In the genomic region with DNA sequence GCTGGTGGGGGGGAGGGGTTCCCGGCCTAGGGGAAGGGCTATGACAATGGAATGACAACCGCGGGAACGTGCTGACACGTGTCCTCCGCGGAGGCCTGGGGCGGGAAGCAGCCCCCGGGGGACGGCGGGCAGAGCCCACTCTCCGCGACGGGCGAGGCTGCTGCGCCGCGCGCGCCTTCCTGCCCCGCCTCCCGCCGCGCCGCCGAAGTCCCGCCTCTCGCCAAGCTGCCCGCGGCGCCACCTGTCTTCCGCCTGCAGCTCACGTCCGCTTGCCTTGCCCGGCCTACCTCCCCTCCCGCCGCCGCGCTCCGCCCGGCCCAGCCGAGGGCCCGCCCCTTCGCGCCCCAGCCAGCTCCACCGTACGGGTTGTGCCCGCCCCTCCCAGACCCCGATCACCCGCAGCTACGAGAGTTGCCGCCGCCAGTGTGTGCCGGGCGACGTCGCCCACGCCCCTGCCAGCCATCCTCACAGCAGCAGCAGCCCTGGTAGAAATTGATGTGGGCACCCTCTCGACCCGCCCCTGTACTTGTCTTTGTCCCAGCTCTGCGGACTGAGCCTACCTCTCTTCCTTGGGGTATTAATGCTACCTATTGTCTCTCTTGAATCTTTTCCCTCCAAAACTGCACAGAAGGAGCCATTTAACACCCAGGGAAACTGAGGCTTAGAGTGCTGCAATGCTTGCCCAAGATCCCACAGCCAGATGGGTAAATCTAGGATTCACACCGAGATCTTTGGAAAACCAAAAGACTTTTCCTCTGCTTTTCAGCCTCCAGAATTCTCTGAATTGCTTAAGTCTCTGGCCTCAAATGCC, we compare ENCODE assay signal across 8 cellular contexts. TPM values are rescaled to one million over a fixed set of nuclear protein-coding genes. Genes with fewer than 3 reads are reported as not detected.
A peak's percentile ranks its signal among the peaks of the same experiment; 100 is the strongest.
DNase-seq lines count a peak whose midpoint lies in the region; ATAC-seq and TF ChIP-seq lines count a peak whose summit lies in the region.

Gene PARP16 (minus strand): TSS at position 180 of the 811 bp plus-strand sequence. CDS start 457 bp downstream, outside the sequence.

- H3K27me3 Mint-ChIP-seq in CD4-positive, CD25-positive, alpha-beta regulatory T cell: no peaks in the 10 kb centered on the region
- H3K27me3 Mint-ChIP-seq in dendritic cell treated with granulocyte-macrophage colony-stimulating factor and Interleukin-4, amounts not matched to agents 40 ng/mL and 50 ng/mL, for 4 days: no peaks in the 10 kb centered on the region

- peak; percentile 95 for ATAC-seq in CD4-positive, CD25-positive, alpha-beta regulatory T cell (ENCODE audit: low read depth in 2 of 2)
- peak; percentile 94 for ATAC-seq in GM19397 (IDR thresholded peaks at IDR 0.05; ENCODE audit: unreplicated experiment)
- ATAC-seq in HG03558 (IDR thresholded peaks at IDR 0.05; ENCODE audit: extremely low read depth, unreplicated experiment): peak; percentile 68

- peak within 1 kb of the TSS; percentile 78 for H3K27ac ChIP-seq in CD4-positive, CD25-positive, alpha-beta regulatory T cell (ENCODE audit: insufficient read depth, low read length, poor library complexity, severe bottlenecking)

- H3K4me1 Mint-ChIP-seq in CD4-positive, CD25-positive, alpha-beta regulatory T cell: peaks cover 15 to 50% (median 26%) of the 10 kb centered on the region in 4 donors
- peaks cover 29% of the 10 kb centered on the region for H3K4me1 Mint-ChIP-seq in dendritic cell treated with granulocyte-macrophage colony-stimulating factor and Interleukin-4, amounts not matched to agents 40 ng/mL and 50 ng/mL, for 4 days (ENCODE audit: low read depth)

- no peaks in the 10 kb centered on the region for H3K36me3 ChIP-seq in CD4-positive, CD25-positive, alpha-beta regulatory T cell (ENCODE audit: control insufficient read depth, insufficient read depth, low read length)

- peak within 1 kb of the TSS; percentile 81 to 94 (median 93) for H3K27ac Mint-ChIP-seq in CD4-positive, CD25-positive, alpha-beta regulatory T cell
- H3K27ac Mint-ChIP-seq in dendritic cell treated with granulocyte-macrophage colony-stimulating factor and Interleukin-4, amounts not matched to agents 40 ng/mL and 50 ng/mL, for 4 days: peak within 1 kb of the TSS; percentile 90

- peak within 1 kb of the TSS; percentile 80 for H3K4me3 ChIP-seq in CD4-positive, CD25-positive, alpha-beta regulatory T cell (ENCODE audit: low read depth, low read length)
- H3K4me3 ChIP-seq in lower leg skin (ENCODE audit: low read depth, poor library complexity, severe bottlenecking): peak within 1 kb of the TSS; percentile 75

- peaks cover 11% of the 10 kb centered on the region for H3K36me3 Mint-ChIP-seq in CD4-positive, CD25-positive, alpha-beta regulatory T cell
- H3K36me3 Mint-ChIP-seq in dendritic cell treated with granulocyte-macrophage colony-stimulating factor and Interleukin-4, amounts not matched to agents 40 ng/mL and 50 ng/mL, for 4 days (ENCODE audit: low read depth): peaks cover 21% of the 10 kb centered on the region

- no peaks in the 10 kb centered on the region for H3K27me3 ChIP-seq in CD4-positive, CD25-positive, alpha-beta regulatory T cell (ENCODE audit: control insufficient read depth, insufficient read depth, low read length)

- peaks cover 0 to 2% (median 0%) of the 10 kb centered on the region in 7 donors for H3K9me3 Mint-ChIP-seq in CD4-positive, CD25-positive, alpha-beta regulatory T cell
- no peaks in the 10 kb centered on the region for H3K9me3 Mint-ChIP-seq in dendritic cell treated with granulocyte-macrophage colony-stimulating factor and Interleukin-4, amounts not matched to agents 40 ng/mL and 50 ng/mL, for 4 days

- peaks cover 24% of the 10 kb centered on the region for H3K4me1 ChIP-seq in CD4-positive, CD25-positive, alpha-beta regulatory T cell (ENCODE audit: control insufficient read depth, insufficient read depth, low read length, poor library complexity, severe bottlenecking)

- intact Hi-C loops in dendritic cell treated with granulocyte-macrophage colony-stimulating factor and Interleukin-4, amounts not matched to agents 40 ng/mL and 50 ng/mL, for 4 days (cut with micrococcal nuclease): no loop called here
- intact Hi-C loops in lower leg skin (cut with DNase I; ENCODE audit: low total_unique reads): loop anchor here (10.0 kb wide), 1 partner anchor 602 kb away; no protein-coding TSS in a partner anchor

- peak in 1 of 2 donors; percentile 75 for TF ChIP-seq POLR2A in lower leg skin (IDR thresholded peaks at IDR 0.05)

- H3K4me3 Mint-ChIP-seq in CD4-positive, CD25-positive, alpha-beta regulatory T cell: peak within 1 kb of the TSS; percentile 88 to 96 (median 91)
- peak within 1 kb of the TSS; percentile 85 for H3K4me3 Mint-ChIP-seq in dendritic cell treated with granulocyte-macrophage colony-stimulating factor and Interleukin-4, amounts not matched to agents 40 ng/mL and 50 ng/mL, for 4 days

- TF ChIP-seq CTCF in lower leg skin (IDR thresholded peaks at IDR 0.05): no peak

- WGBS in lower leg skin, 2 donors: 3% methylated on average over 36 to 50 of the region's 62 CpGs

- DNase-seq in CD4-positive, CD25-positive, alpha-beta regulatory T cell: peak; percentile 89 to 95 (median 92)
- DNase-seq in NCI-H748 treated with DMSO at 0.1 percent for 48 hours (lab: John Stamatoyannopoulos, UW) (peak; percentile 66), lower leg skin (ENCODE audit: low spot score in 2 of 2) (peak; percentile 86 to 98)
- peak; percentile 82 to 87 for DNase-seq in activated CD4-positive, alpha-beta T cell treated with anti-CD3 and anti-CD28 coated beads, Interleukin-2, amount 50 U/mL, for 24 hours (ENCODE audit: low read depth in 1 of 2, low spot score in 1 of 2)
- DNase-seq in stimulated activated CD4-positive, alpha-beta T cell treated with anti-CD3 and anti-CD28 coated beads, Interleukin-4, amount 100 ng/mL, for 48 hours (ENCODE audit: low read depth in 2 of 2): peak; percentile 85 to 92

- H3K9me3 ChIP-seq in CD4-positive, CD25-positive, alpha-beta regulatory T cell (ENCODE audit: control insufficient read depth in 2 of 2, low read length in 2 of 2): no peaks in the 10 kb centered on the region

RNA-seq across cellular contexts. Expression of gene PARP16, which starts in this region (rescaled TPM):
- 14.9 TPM for total RNA-seq in CD4-positive, CD25-positive, alpha-beta regulatory T cell
- polyA plus RNA-seq in CD4-positive, CD25-positive, alpha-beta regulatory T cell: 10 to 100 TPM; 20.4 to 25.9 (median 22.3) TPM
- total RNA-seq in lower leg skin: 10 to 100 TPM; 10.3 to 14.4 (median 11.3) TPM

Comparison
In these comparisons a context has a peak if more than half of its experiments do, and no peak if none do; other contexts are left out.
1. Peak in every context shown above with its lines: DNase-seq, ATAC-seq, H3K4me3 ChIP-seq and H3K27ac ChIP-seq.